In genomic region chr12:88814789-88815188, GRCh38 we compare ENCODE assay signal across 5 cellular contexts.
"Had no signal": no experiment of that assay in that cellular context is flagged by ENCODE, and none has a peak within 500 bp of the region (broad histone marks: within the 10 kb centered on the region; RNA-seq: fewer than 3 reads in every experiment).

No MANE protein-coding gene starts in this region.

- ATAC-seq: HepG2, K562 had no signal

- DNase-seq: IMR-90, KBM-7 had no signal

- H3K27ac ChIP-seq: HL-60 had no signal

- H3K4me3 ChIP-seq: K562 had no signal
